Comparison of ENCODE assay signal across 8 cellular contexts in genomic region chr6:52063584-52064400, GRCh38.
DNase-seq lines count a peak whose midpoint lies in the region; ATAC-seq and TF ChIP-seq lines count a peak whose summit lies in the region.

No MANE protein-coding gene starts in this region.

- ATAC-seq in GM18861 (IDR thresholded peaks at IDR 0.05; ENCODE audit: unreplicated experiment), result peak; percentile 96
- peak; percentile 87 for ATAC-seq in HG03060 (IDR thresholded peaks at IDR 0.05; ENCODE audit: low read depth, unreplicated experiment)

- H3K4me3 ChIP-seq in AG10803 (ENCODE audit: low read length) (no peak overlapping the region), retinal pigment epithelial cell (ENCODE audit: low read length) (no peak overlapping the region)

- peak; percentile 67 for TF ChIP-seq CTCF in AG10803 (conservative IDR thresholded peaks at IDR 0.05; ENCODE audit: low read length)
- TF ChIP-seq CTCF in retinal pigment epithelial cell (conservative IDR thresholded peaks at IDR 0.05; ENCODE audit: low read depth, low read length), result peak; percentile 54

- DNase-seq in AG10803 (ENCODE audit: low read depth) (peak; percentile 42), NOMO-1 treated with DMSO at 0.1 percent for 48 hours (lab: John Stamatoyannopoulos, UW; ENCODE audit: unreplicated experiment) (peak; percentile 60), activated T-cell treated with anti-CD3 and anti-CD28 coated beads for 1 hour (ENCODE audit: low read depth) (peak; percentile 27), fibroblast of the conjunctiva (ENCODE audit: low read depth) (peak; percentile 18), retinal pigment epithelial cell (ENCODE audit: low read depth) (no peak), NCI-H510A treated with DMSO at 0.1 percent for 48 hours (lab: John Stamatoyannopoulos, UW) (no peak)

Comparison
In these comparisons a context has a peak if more than half of its experiments do, and no peak if none do; other contexts are left out.
1. DNase-seq: peak in AG10803 (single experiment), NOMO-1 treated with DMSO at 0.1 percent for 48 hours (single experiment), activated T-cell treated with anti-CD3 and anti-CD28 coated beads for 1 hour (single experiment) and fibroblast of the conjunctiva (single experiment); none in retinal pigment epithelial cell (single experiment) and NCI-H510A treated with DMSO at 0.1 percent for 48 hours (single experiment).